1 cellular context compared by ENCODE assay signal in genomic region chr13:30617315-30618185, GRCh38.
TF ChIP-seq lines count a peak whose summit lies in the region.

USPL1 (plus strand) TSS chr13:30617920; CDS start chr13:30621141, 3,221 bp downstream.

TF ChIP-seq in HCT116, 20 proteins besides CTCF, POLR2A, EP300 and RAD21 (continued from another document):
- TF ChIP-seq CBX3 (IDR thresholded peaks at IDR 0.05; ENCODE audit: low read depth) (no peak), POLR2AphosphoS5 (IDR thresholded peaks at IDR 0.05; ENCODE audit: low read depth, low read length) (peak; percentile 79), CEBPB (IDR thresholded peaks at IDR 0.05; ENCODE audit: low read depth) (no peak), ELF1 (IDR thresholded peaks at IDR 0.05; ENCODE audit: borderline replicate concordance, low read depth) (no peak), SP1 (IDR thresholded peaks at IDR 0.05; ENCODE audit: low read depth) (no peak)
